10 cellular contexts compared by ENCODE assay signal in genomic region chr18:23964282-23965238, GRCh38. TPM values are rescaled to one million over a fixed set of nuclear protein-coding genes. Genes with fewer than 3 reads are reported as not detected.
DNase-seq lines count a peak whose midpoint lies in the region; ATAC-seq and TF ChIP-seq lines count a peak whose summit lies in the region.
"Had no signal": no experiment of that assay in that cellular context is flagged by ENCODE, and none has a peak within 500 bp of the region (broad histone marks: within the 10 kb centered on the region; RNA-seq: fewer than 3 reads in every experiment).

No MANE protein-coding gene starts in this region.

- no peaks in the 10 kb centered on the region for H3K27me3 ChIP-seq in WERI-Rb-1 (ENCODE audit: insufficient read depth, low read depth, severe bottlenecking)
- no peaks in the 10 kb centered on the region for H3K27me3 ChIP-seq in SJCRH30
- H3K27me3 ChIP-seq: neutrophil had no signal

- H3K27ac ChIP-seq in VCaP (peak overlapping the region; percentile 79), WERI-Rb-1 (no peak overlapping the region), SJCRH30 (no peak overlapping the region)
- H3K27ac ChIP-seq: neutrophil had no signal

- TF ChIP-seq CTCF in VCaP (conservative IDR thresholded peaks at IDR 0.05): no peak
- no peak for TF ChIP-seq CTCF in WERI-Rb-1 (IDR thresholded peaks at IDR 0.05; ENCODE audit: low read depth, low read length)

- H3K4me3 ChIP-seq in WERI-Rb-1 (ENCODE audit: low read depth, low read length): no peak overlapping the region
- H3K4me3 ChIP-seq in SJCRH30: no peak overlapping the region

- DNase-seq in HT1080 (ENCODE audit: low read depth) (peak; percentile 48), WERI-Rb-1 (no peak), SJCRH30 (no peak)
- peak; percentile 16 for DNase-seq in effector CD8-positive, alpha-beta T cell (lab: John Stamatoyannopoulos, UW)
- DNase-seq in stimulated activated CD4-positive, alpha-beta T cell treated with anti-CD3 and anti-CD28 coated beads, Interleukin-4, amount 100 ng/mL, for 1 hour: peak; percentile 41
- DNase-seq: NCI-H226 had no signal

- peaks cover 11% of the 10 kb centered on the region for H3K4me1 ChIP-seq in SJCRH30

- H3K36me3 ChIP-seq in WERI-Rb-1 (no peaks in the 10 kb centered on the region), SJCRH30 (no peaks in the 10 kb centered on the region)
- H3K36me3 ChIP-seq: neutrophil had no signal

- ATAC-seq in HG03439 (IDR thresholded peaks at IDR 0.05; ENCODE audit: unreplicated experiment) (no peak), GM21737 (IDR thresholded peaks at IDR 0.05; ENCODE audit: unreplicated experiment) (no peak)

- H3K9me3 ChIP-seq in WERI-Rb-1 (ENCODE audit: severe bottlenecking) (no peaks in the 10 kb centered on the region), SJCRH30 (replicated peaks) (no peaks in the 10 kb centered on the region)
- H3K9me3 ChIP-seq: neutrophil had no signal

RNA-seq across cellular contexts. Expression of gene TTC39C, which starts 50.0 kb away (rescaled TPM):
- 20.4 and 20.8 TPM in 2 replicates for total RNA-seq in HT1080 (2014; rRNA removed; shearing (Covaris generic))
- polyA plus RNA-seq in HT1080 (2015; cell fraction: cytosol; rRNA removed): 20.2 and 22.4 TPM in 2 replicates
- 21.2 and 28.1 TPM in 2 replicates for polyA plus RNA-seq in HT1080 (2015; cell fraction: nucleus; rRNA removed)
- 12.6 and 13.7 TPM in 2 replicates for total RNA-seq in SJCRH30 (2014; rRNA removed; shearing (Covaris generic))

Comparison
In these comparisons a context has a peak if more than half of its experiments do, and no peak if none do; other contexts are left out.
1. DNase-seq: peak in HT1080 (single experiment), effector CD8-positive, alpha-beta T cell (single experiment) and stimulated activated CD4-positive, alpha-beta T cell treated with anti-CD3 and anti-CD28 coated beads, Interleukin-4, amount 100 ng/mL, for 1 hour (single experiment); none in WERI-Rb-1 (single experiment) and SJCRH30 (0 of 2).